In genomic region chr6:135546680-135547418, GRCh38 we compare ENCODE assay signal across 18 cellular contexts.
"Had no signal": no experiment of that assay in that cellular context is flagged by ENCODE, and none has a peak within 500 bp of the region (broad histone marks: within the 10 kb centered on the region; RNA-seq: fewer than 3 reads in every experiment).

No MANE protein-coding gene starts in this region.

- H3K27ac ChIP-seq: brain microvascular endothelial cell, dorsolateral prefrontal cortex, esophagus muscularis mucosa, left lung, SJSA1, thoracic aorta, upper lobe of left lung had no signal

- H3K4me3 ChIP-seq: dorsolateral prefrontal cortex, esophagus muscularis mucosa, left lung, SJSA1, thoracic aorta, upper lobe of left lung had no signal

- ATAC-seq: activated CD4-positive, alpha-beta T cell treated with anti-CD3 and anti-CD28 coated beads for 36 hours; effector memory CD8-positive, alpha-beta T cell; left lung had no signal

- H3K4me1 ChIP-seq: esophagus muscularis mucosa, left lung, SJSA1, upper lobe of left lung had no signal

- H3K27me3 ChIP-seq: brain microvascular endothelial cell, dorsolateral prefrontal cortex, esophagus muscularis mucosa, left lung, SJSA1, upper lobe of left lung had no signal

- DNase-seq: activated B cell treated with CpG ODN at 0.5 μM for 24 hours; activated CD4-positive, alpha-beta memory T cell treated with anti-CD3 and anti-CD28 coated beads, Interleukin-2, amount 10 ng/mL, durations not matched to agents 7 days and 5 days; activated CD4-positive, alpha-beta T cell treated with anti-CD3 and anti-CD28 coated beads for 36 hours; activated gamma-delta T cell; brain microvascular endothelial cell; effector memory CD8-positive, alpha-beta T cell; kidney; mammary epithelial cell; occipital lobe; stimulated activated CD4-positive, alpha-beta T cell treated with anti-CD3 and anti-CD28 coated beads, Interleukin-4, amount 100 ng/mL, for 24 hours; stimulated activated naive CD4-positive, alpha-beta T cell treated with Interleukin-2 at 50 U/mL for 16 hours; T1000 had no signal

- H3K9me3 ChIP-seq: esophagus muscularis mucosa, left lung, SJSA1, thoracic aorta, upper lobe of left lung had no signal
